Comparison of ENCODE assay signal across 8 cellular contexts in genomic region chrX:43655151-43655676, GRCh38. TPM values are rescaled to one million over a fixed set of nuclear protein-coding genes. Genes with fewer than 3 reads are reported as not detected.
A peak's percentile ranks its signal among the peaks of the same experiment; 100 is the strongest.
DNase-seq lines count a peak whose midpoint lies in the region; ATAC-seq, FAIRE-seq and TF ChIP-seq lines count a peak whose summit lies in the region.

No MANE protein-coding gene starts in this region.

- H3K36me3 ChIP-seq in BLaER1 (no peaks in the 10 kb centered on the region), bronchial epithelial cell (ENCODE audit: control insufficient read depth, insufficient read depth, low read length) (no peaks in the 10 kb centered on the region), gastrocnemius medialis (no peaks in the 10 kb centered on the region)

- in situ Hi-C loops in gastrocnemius medialis (cut with MboI; ENCODE audit: low sequenced_read_pairs in 4 of 4): no loop called here

- no peaks in the 10 kb centered on the region for H4K20me1 ChIP-seq in BLaER1

- H3K4me3 ChIP-seq in BLaER1 (peak overlapping the region; percentile 64), bronchial epithelial cell (ENCODE audit: low read depth, low read length) (peak overlapping the region; percentile 78), gastrocnemius medialis (peak overlapping the region; percentile 67 to 77 (median 72))

- H3K9ac ChIP-seq in BLaER1: 0 out of 2 replicates have a peak overlapping the region, but pooled peaks have one; percentile 91

- FAIRE-seq in bronchial epithelial cell (lab: Jason Lieb, UNC) (no peak), GM12892 (lab: Jason Lieb, UNC) (no peak)

- H3K27ac ChIP-seq in BLaER1 (peak overlapping the region; percentile 95; the same call in 1 of the 2 replicates), gastrocnemius medialis (peak overlapping the region; percentile 76 to 96 (median 88))

- peak overlapping the region; percentile 59 for H3K4me2 ChIP-seq in BLaER1

- H3K27me3 ChIP-seq in BLaER1: peaks cover 44% of the 10 kb centered on the region
- no peaks in the 10 kb centered on the region for H3K27me3 ChIP-seq in bronchial epithelial cell (ENCODE audit: control insufficient read depth, insufficient read depth, low read length)
- no peaks in the 10 kb centered on the region for H3K27me3 ChIP-seq in gastrocnemius medialis

- H3K4me1 ChIP-seq in BLaER1 (no peaks in the 10 kb centered on the region), gastrocnemius medialis (no peaks in the 10 kb centered on the region)

- no peak for TF ChIP-seq CTCF in bronchial epithelial cell (IDR thresholded peaks at IDR 0.05; ENCODE audit: insufficient read depth, low read length, severe bottlenecking)
- TF ChIP-seq CTCF in gastrocnemius medialis (IDR thresholded peaks at IDR 0.05 in 4 of 5, conservative IDR thresholded peaks at IDR 0.05 in 1 of 5): peak in 1 of 5 experiments; percentile 10

- DNase-seq in HCEC 1CT (peak; percentile 45), bronchial epithelial cell (ENCODE audit: low read depth) (peak; percentile 55), iris pigment epithelial cell (ENCODE audit: low read depth) (peak; percentile 65), gastrocnemius medialis (peak in 1 of 2 donors; percentile 55), GM12892 (ENCODE audit: insufficient read length) (no peak), NCI-H1436 (lab: John Stamatoyannopoulos, UW) (no peak)

- peaks cover 20% of the 10 kb centered on the region for H3K9me3 ChIP-seq in BLaER1
- H3K9me3 ChIP-seq in gastrocnemius medialis: no peaks in the 10 kb centered on the region

- TF ChIP-seq POLR2A in gastrocnemius medialis (IDR thresholded peaks at IDR 0.05) (no peak), GM12892 (IDR thresholded peaks at IDR 0.05; ENCODE audit: low read depth, low read length) (no peak)

- ATAC-seq in SK-N-SH treated with all-trans-retinoic acid at 6 μM for 48 hours (peak; percentile 62), gastrocnemius medialis (peak; percentile 16 to 49)

- intact Hi-C loops in gastrocnemius medialis (cut with DNase I; ENCODE audit: low total_unique reads): loop anchor here (2.0 to 5.0 kb wide), 3 partner anchors 54 to 87 kb away; no protein-coding TSS in a partner anchor

TF ChIP-seq in SK-N-SH treated with all-trans-retinoic acid at 6 μM for 48 hours, 23 proteins besides CTCF, POLR2A, EP300 and RAD21:
- TF ChIP-seq OSR1 (CRISPR knock-in tag; IDR thresholded peaks at IDR 0.05): no peak
- TF ChIP-seq ISL1 (CRISPR knock-in tag; IDR thresholded peaks at IDR 0.05): no peak
- TF ChIP-seq ZNF8 (CRISPR knock-in tag; IDR thresholded peaks at IDR 0.05): no peak
- no peak for TF ChIP-seq BACH2 (CRISPR knock-in tag; IDR thresholded peaks at IDR 0.05; ENCODE audit: borderline replicate concordance)
- no peak for TF ChIP-seq ZFP30 (CRISPR knock-in tag; IDR thresholded peaks at IDR 0.05)
- no peak for TF ChIP-seq SNAI2 (CRISPR knock-in tag; IDR thresholded peaks at IDR 0.05)
- TF ChIP-seq, protein P1, sequence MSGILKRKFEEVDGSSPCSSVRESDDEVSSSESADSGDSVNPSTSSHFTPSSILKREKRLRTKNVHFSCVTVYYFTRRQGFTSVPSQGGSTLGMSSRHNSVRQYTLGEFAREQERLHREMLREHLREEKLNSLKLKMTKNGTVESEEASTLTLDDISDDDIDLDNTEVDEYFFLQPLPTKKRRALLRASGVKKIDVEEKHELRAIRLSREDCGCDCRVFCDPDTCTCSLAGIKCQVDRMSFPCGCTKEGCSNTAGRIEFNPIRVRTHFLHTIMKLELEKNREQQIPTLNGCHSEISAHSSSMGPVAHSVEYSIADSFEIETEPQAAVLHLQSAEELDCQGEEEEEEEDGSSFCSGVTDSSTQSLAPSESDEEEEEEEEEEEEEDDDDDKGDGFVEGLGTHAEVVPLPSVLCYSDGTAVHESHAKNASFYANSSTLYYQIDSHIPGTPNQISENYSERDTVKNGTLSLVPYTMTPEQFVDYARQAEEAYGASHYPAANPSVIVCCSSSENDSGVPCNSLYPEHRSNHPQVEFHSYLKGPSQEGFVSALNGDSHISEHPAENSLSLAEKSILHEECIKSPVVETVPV (CRISPR knock-in tag; IDR thresholded peaks at IDR 0.05): no peak
- no peak for TF ChIP-seq ZNF70 (CRISPR knock-in tag; IDR thresholded peaks at IDR 0.05)
- TF ChIP-seq TSHZ2 (CRISPR knock-in tag; IDR thresholded peaks at IDR 0.05): no peak
- TF ChIP-seq CREB5 (CRISPR knock-in tag; IDR thresholded peaks at IDR 0.05; ENCODE audit: low read depth): no peak
- TF ChIP-seq TCF4 (CRISPR knock-in tag; IDR thresholded peaks at IDR 0.05; ENCODE audit: borderline replicate concordance): no peak
- TF ChIP-seq GLIS3 (CRISPR knock-in tag; IDR thresholded peaks at IDR 0.05): no peak
- no peak for TF ChIP-seq ARNTL (CRISPR knock-in tag; IDR thresholded peaks at IDR 0.05; ENCODE audit: borderline replicate concordance, low read depth)
- TF ChIP-seq ESRRG (CRISPR knock-in tag; IDR thresholded peaks at IDR 0.05): no peak
- TF ChIP-seq ZC3H10 (CRISPR knock-in tag; IDR thresholded peaks at IDR 0.05): no peak
- no peak for TF ChIP-seq TOX (CRISPR knock-in tag; IDR thresholded peaks at IDR 0.05; ENCODE audit: borderline replicate concordance)
- TF ChIP-seq, protein P2, sequence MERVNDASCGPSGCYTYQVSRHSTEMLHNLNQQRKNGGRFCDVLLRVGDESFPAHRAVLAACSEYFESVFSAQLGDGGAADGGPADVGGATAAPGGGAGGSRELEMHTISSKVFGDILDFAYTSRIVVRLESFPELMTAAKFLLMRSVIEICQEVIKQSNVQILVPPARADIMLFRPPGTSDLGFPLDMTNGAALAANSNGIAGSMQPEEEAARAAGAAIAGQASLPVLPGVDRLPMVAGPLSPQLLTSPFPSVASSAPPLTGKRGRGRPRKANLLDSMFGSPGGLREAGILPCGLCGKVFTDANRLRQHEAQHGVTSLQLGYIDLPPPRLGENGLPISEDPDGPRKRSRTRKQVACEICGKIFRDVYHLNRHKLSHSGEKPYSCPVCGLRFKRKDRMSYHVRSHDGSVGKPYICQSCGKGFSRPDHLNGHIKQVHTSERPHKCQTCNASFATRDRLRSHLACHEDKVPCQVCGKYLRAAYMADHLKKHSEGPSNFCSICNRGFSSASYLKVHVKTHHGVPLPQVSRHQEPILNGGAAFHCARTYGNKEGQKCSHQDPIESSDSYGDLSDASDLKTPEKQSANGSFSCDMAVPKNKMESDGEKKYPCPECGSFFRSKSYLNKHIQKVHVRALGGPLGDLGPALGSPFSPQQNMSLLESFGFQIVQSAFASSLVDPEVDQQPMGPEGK (CRISPR knock-in tag; IDR thresholded peaks at IDR 0.05; ENCODE audit: borderline replicate concordance): no peak
- no peak for TF ChIP-seq ZNF565 (CRISPR knock-in tag; conservative IDR thresholded peaks at IDR 0.05; ENCODE audit: low read depth)

RNA-seq across cellular contexts. Expression of gene MAOA, which starts 0.9 kb away (rescaled TPM):
- total RNA-seq in bronchial epithelial cell: 126 and 137 TPM in 2 replicates
- total RNA-seq in gastrocnemius medialis: 100 to 1,000 TPM in 2 of 4 donors, 10 to 100 TPM in 2; 25.2 to 244 (median 109) TPM
- not detected for polyA plus RNA-seq in GM12892 (2012; ENCODE audit: missing spikeins)

Comparison
In these comparisons a context has a peak if more than half of its experiments do, and no peak if none do; other contexts are left out.
1. DNase-seq: peak in HCEC 1CT (single experiment), bronchial epithelial cell (single experiment) and iris pigment epithelial cell (single experiment); none in GM12892 (single experiment) and NCI-H1436 (single experiment).
2. Peak in every context shown above with its lines, with median percentiles within 50 percentile points of each other: H3K4me3 ChIP-seq.